26 cellular contexts compared by ENCODE assay signal in genomic region chr4:11301075-11301660, GRCh38.
"Had no signal": no experiment of that assay in that cellular context is flagged by ENCODE, and none has a peak within 500 bp of the region (broad histone marks: within the 10 kb centered on the region; RNA-seq: fewer than 3 reads in every experiment).

No MANE protein-coding gene starts in this region.

- DNase-seq: heart left ventricle; kidney glomerular epithelial cell; left cardiac atrium; left ventricle myocardium inferior; mesendoderm; naive thymus-derived CD4-positive, alpha-beta T cell; ovary; right lobe of liver; stimulated activated CD4-positive, alpha-beta T cell treated with anti-CD3 and anti-CD28 coated beads, Interleukin-12 subunit alpha, Interleukin-12 subunit beta, amount 100 ng/mL, for 4 hours; stimulated activated CD4-positive, alpha-beta T cell treated with anti-CD3 and anti-CD28 coated beads, Interleukin-15, amount 100 ng/mL, for 24 hours; stimulated activated CD4-positive, alpha-beta T cell treated with anti-CD3 and anti-CD28 coated beads, Interleukin-2, amount 100 ng/mL, for 24 hours; stimulated activated CD4-positive, alpha-beta T cell treated with anti-CD3 and anti-CD28 coated beads, Interleukin-4, amount 100 ng/mL, for 1 hour; stimulated activated naive B cell treated with anti-CD40 and anti-IgM and Interleukin-4, amounts not matched to agents 10 μg/mL and 1 μg/mL and 100 μg/mL, for 72 hours; stimulated activated naive CD8-positive, alpha-beta T cell treated with anti-CD3 and anti-CD28 coated beads, Interleukin-15, Interleukin-2, amounts not matched to agents 100 U/mL and 50 U/mL, for 24 hours; stomach; testis; thyroid gland; uterus had no signal

- H3K36me3 Mint-ChIP-seq: mesothelial cell of epicardium; naive thymus-derived CD4-positive, alpha-beta T cell; stimulated activated naive B cell treated with anti-CD40 and anti-IgM and Interleukin-4, amounts not matched to agents 10 μg/mL and 1 μg/mL and 100 μg/mL, for 72 hours; type B pancreatic cell had no signal

- H3K4me1 ChIP-seq: heart left ventricle, left ventricle myocardium inferior, right atrium auricular region, right lobe of liver, stomach, testis, thyroid gland, uterus had no signal

- H3K9me3 ChIP-seq: heart left ventricle, left ventricle myocardium inferior, neutrophil, ovary, right atrium auricular region, right lobe of liver, stomach, testis, thyroid gland, uterus had no signal

- H3K27me3 Mint-ChIP-seq: progenitor cell of endocrine pancreas, type B pancreatic cell had no signal

- H3K27ac Mint-ChIP-seq: mesothelial cell of epicardium; naive thymus-derived CD4-positive, alpha-beta T cell; natural killer cell treated with Interleukin-12 subunit alpha and Interleukin-12 subunit beta and Interleukin-15 and Interleukin-18, amount 100 ng/mL, for 72 hours; progenitor cell of endocrine pancreas; stimulated activated naive B cell treated with anti-CD40 and anti-IgM and Interleukin-4, amounts not matched to agents 10 μg/mL and 1 μg/mL and 100 μg/mL, for 72 hours; type B pancreatic cell had no signal

- H3K36me3 ChIP-seq: heart left ventricle, left ventricle myocardium inferior, neutrophil, ovary, right atrium auricular region, right lobe of liver, stomach, thyroid gland, uterus had no signal

- H3K4me1 Mint-ChIP-seq: naive thymus-derived CD4-positive, alpha-beta T cell had no signal

- H3K27me3 ChIP-seq: heart left ventricle, neutrophil, ovary, right atrium auricular region, right lobe of liver, stomach, testis, thyroid gland, uterus had no signal

- H3K9me3 Mint-ChIP-seq: mesothelial cell of epicardium; natural killer cell treated with Interleukin-12 subunit alpha and Interleukin-12 subunit beta and Interleukin-15 and Interleukin-18, amount 100 ng/mL, for 72 hours; neural crest cell; stimulated activated naive B cell treated with anti-CD40 and anti-IgM and Interleukin-4, amounts not matched to agents 10 μg/mL and 1 μg/mL and 100 μg/mL, for 72 hours; type B pancreatic cell had no signal

- ATAC-seq: heart left ventricle; left cardiac atrium; naive thymus-derived CD4-positive, alpha-beta T cell; natural killer cell treated with Interleukin-12 subunit alpha and Interleukin-12 subunit beta and Interleukin-15 and Interleukin-18, amount 100 ng/mL, for 72 hours; right lobe of liver; stimulated activated naive B cell treated with anti-CD40 and anti-IgM and Interleukin-4, amounts not matched to agents 10 μg/mL and 1 μg/mL and 100 μg/mL, for 72 hours; stimulated activated naive CD8-positive, alpha-beta T cell treated with anti-CD3 and anti-CD28 coated beads, Interleukin-15, Interleukin-2, amounts not matched to agents 100 U/mL and 50 U/mL, for 24 hours had no signal

- H3K4me3 Mint-ChIP-seq: mesothelial cell of epicardium; naive thymus-derived CD4-positive, alpha-beta T cell; natural killer cell treated with Interleukin-12 subunit alpha and Interleukin-12 subunit beta and Interleukin-15 and Interleukin-18, amount 100 ng/mL, for 72 hours; neural crest cell; stimulated activated naive B cell treated with anti-CD40 and anti-IgM and Interleukin-4, amounts not matched to agents 10 μg/mL and 1 μg/mL and 100 μg/mL, for 72 hours; type B pancreatic cell had no signal

- H3K27ac ChIP-seq: heart left ventricle, left ventricle myocardium inferior, neutrophil, ovary, right atrium auricular region, right lobe of liver, stomach, testis, thyroid gland, uterus had no signal

- H3K4me3 ChIP-seq: heart left ventricle, left ventricle myocardium inferior, lung, ovary, right atrium auricular region, right lobe of liver, stomach, testis, thyroid gland, uterus had no signal
